10 cellular contexts compared by ENCODE assay signal in the genomic region with DNA sequence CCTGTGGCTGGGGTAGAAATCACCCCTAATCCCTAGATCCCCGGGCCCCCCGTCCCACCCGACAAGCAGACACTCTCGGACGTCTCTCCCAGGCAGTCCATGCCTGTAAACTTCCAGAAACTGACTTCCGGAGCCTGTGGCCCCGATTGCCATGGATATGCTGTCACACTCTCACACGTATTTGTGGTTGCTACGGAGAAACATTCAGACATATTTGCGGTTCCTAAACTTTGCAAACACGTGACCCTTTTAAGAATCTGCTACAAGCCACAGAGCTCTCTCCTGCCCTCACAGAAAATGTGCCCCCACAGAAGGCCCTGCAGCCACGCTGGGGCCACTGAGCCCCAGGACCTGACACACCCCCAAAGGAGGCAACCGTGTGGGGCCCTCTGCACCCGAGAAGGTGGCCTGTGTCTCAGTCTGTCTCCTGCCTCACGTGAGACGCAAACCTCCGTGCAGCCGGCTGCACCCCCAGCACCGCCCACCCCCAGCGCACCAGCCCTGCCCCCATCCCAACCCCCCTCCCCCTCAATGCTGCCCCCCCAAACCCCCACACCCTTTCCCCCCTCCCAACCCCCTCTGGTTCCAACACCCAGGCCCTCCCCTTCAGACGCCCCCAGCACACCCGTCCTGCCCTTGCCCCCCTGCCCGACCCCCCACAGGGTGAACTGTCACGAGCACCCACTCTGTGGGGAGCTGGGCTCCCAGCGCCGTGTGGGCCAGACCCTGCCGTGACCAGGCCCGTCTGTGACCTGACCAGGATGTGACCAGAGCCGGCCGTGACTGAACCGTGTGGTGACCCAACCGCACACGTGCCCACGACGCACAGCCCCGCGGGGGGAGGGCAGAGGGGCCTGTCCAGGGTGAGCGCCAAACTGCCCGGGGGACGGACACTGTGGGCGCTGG.
DNase-seq lines count a peak whose midpoint lies in the region; ATAC-seq and TF ChIP-seq lines count a peak whose summit lies in the region.
"Had no signal": no experiment of that assay in that cellular context is flagged by ENCODE, and none has a peak within 500 bp of the region (broad histone marks: within the 10 kb centered on the region; RNA-seq: fewer than 3 reads in every experiment).

No MANE protein-coding gene starts in this region.

- no peak for ATAC-seq in HG03175 (IDR thresholded peaks at IDR 0.05; ENCODE audit: unreplicated experiment)
- no peak for ATAC-seq in body of pancreas
- ATAC-seq in GM21825 (IDR thresholded peaks at IDR 0.05; ENCODE audit: unreplicated experiment): no peak
- ATAC-seq in GM21390 (IDR thresholded peaks at IDR 0.05; ENCODE audit: unreplicated experiment): no peak

- H3K36me3 ChIP-seq in SJSA1 (peaks cover 8% of the 10 kb centered on the region), body of pancreas (replicated peaks in 1 of 2; ENCODE audit: insufficient read depth in 1 of 2, low read depth in 2 of 2) (no peaks in the 10 kb centered on the region)
- H3K36me3 ChIP-seq: Peyer's patch had no signal

- H3K9me3 ChIP-seq in SJSA1 (replicated peaks) (no peaks in the 10 kb centered on the region), body of pancreas (no peaks in the 10 kb centered on the region)
- H3K9me3 ChIP-seq: Peyer's patch had no signal

- H3K27me3 ChIP-seq in SJSA1 (replicated peaks) (no peaks in the 10 kb centered on the region), body of pancreas (no peaks in the 10 kb centered on the region)
- H3K27me3 ChIP-seq: Peyer's patch had no signal

- intact Hi-C loops in body of pancreas (cut with DNase I): no loop called here

- WGBS in body of pancreas, 2 donors: 85 to 89% methylated on average over 18 to 31 of the region's 41 CpGs

- DNase-seq in GM04503 (ENCODE audit: low read depth) (peak; percentile 94), SJSA1 (ENCODE audit: low read depth in 1 of 2, low spot score in 2 of 2) (peak; percentile 87 to 90), fibroblast of pulmonary artery (ENCODE audit: low read depth) (peak; percentile 28), skeletal muscle cell (ENCODE audit: low read depth) (peak; percentile 69), body of pancreas (no peak)
- DNase-seq: effector CD8-positive, alpha-beta T cell; Peyer's patch had no signal

- TF ChIP-seq POLR2A in body of pancreas (IDR thresholded peaks at IDR 0.05): no peak

- H3K27ac ChIP-seq in SJSA1 (peak overlapping the region; percentile 49), body of pancreas (no peak overlapping the region)
- H3K27ac ChIP-seq: Peyer's patch had no signal

- H3K4me1 ChIP-seq in SJSA1 (replicated peaks) (peaks cover 28% of the 10 kb centered on the region), body of pancreas (no peaks in the 10 kb centered on the region)
- H3K4me1 ChIP-seq: Peyer's patch had no signal

- H3K4me3 ChIP-seq in SJSA1: no peak overlapping the region
- no peak overlapping the region for H3K4me3 ChIP-seq in fibroblast of pulmonary artery (replicated peaks; ENCODE audit: low read depth, low read length)
- no peak overlapping the region for H3K4me3 ChIP-seq in skeletal muscle cell (ENCODE audit: low read depth, low read length)
- H3K4me3 ChIP-seq in body of pancreas: no peak overlapping the region
- H3K4me3 ChIP-seq: Peyer's patch had no signal

- TF ChIP-seq CTCF in fibroblast of pulmonary artery (IDR thresholded peaks at IDR 0.05; ENCODE audit: low read length, missing control alignments): no peak
- no peak for TF ChIP-seq CTCF in body of pancreas (IDR thresholded peaks at IDR 0.05)

Comparison
In these comparisons a context has a peak if more than half of its experiments do, and no peak if none do; other contexts are left out.
1. DNase-seq: peak in GM04503 (single experiment), SJSA1 (2 of 2), fibroblast of pulmonary artery (single experiment) and skeletal muscle cell (single experiment); none in body of pancreas (0 of 4).